ENCODE assay signal across 10 cellular contexts in the genomic region with DNA sequence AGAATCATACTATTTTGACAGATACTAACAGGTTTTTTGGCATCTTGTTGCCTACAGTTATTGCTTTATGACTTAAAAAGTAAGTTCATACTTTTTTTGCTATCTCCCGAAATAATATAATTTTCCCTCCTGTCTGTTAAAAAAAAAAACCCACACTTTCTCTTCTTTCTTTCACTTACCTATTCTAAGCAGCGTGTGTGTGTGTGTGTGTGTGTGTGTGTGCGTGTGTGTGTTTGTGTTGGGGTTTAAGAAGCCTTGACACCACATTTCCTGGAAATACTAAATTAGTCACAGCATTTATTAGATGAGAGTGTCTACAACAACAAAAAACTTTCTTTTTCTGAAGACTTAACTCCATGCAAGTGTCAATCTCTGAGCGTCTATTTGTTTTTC. TPM values are rescaled to one million over a fixed set of nuclear protein-coding genes. Genes with fewer than 3 reads are reported as not detected.
DNase-seq lines count a peak whose midpoint lies in the region; ATAC-seq, FAIRE-seq and TF ChIP-seq lines count a peak whose summit lies in the region.
"Had no signal": no experiment of that assay in that cellular context is flagged by ENCODE, and none has a peak within 500 bp of the region (broad histone marks: within the 10 kb centered on the region; RNA-seq: fewer than 3 reads in every experiment).

No MANE protein-coding gene starts in this region.

- H3K27ac Mint-ChIP-seq in activated naive CD4-positive, alpha-beta T cell treated with anti-CD3 and anti-CD28 coated beads, Interleukin-2, amount 50 U/mL, for 72 hours: peak overlapping the region; percentile 95 to 98

- peak; percentile 4 to 26 for ATAC-seq in activated naive CD4-positive, alpha-beta T cell treated with anti-CD3 and anti-CD28 coated beads, Interleukin-2, amount 50 U/mL, for 72 hours
- no peak for ATAC-seq in HG03378 (IDR thresholded peaks at IDR 0.05; ENCODE audit: unreplicated experiment)

- TF ChIP-seq CTCF in GM13976 (IDR thresholded peaks at IDR 0.05; ENCODE audit: borderline replicate concordance, control extremely low read depth, extremely low read depth, insufficient read depth, missing control alignments): no peak

- no peaks in the 10 kb centered on the region for H3K9me3 ChIP-seq in SJCRH30 (replicated peaks)
- H3K9me3 ChIP-seq: upper lobe of left lung had no signal

- H3K36me3 ChIP-seq in SJCRH30: no peaks in the 10 kb centered on the region; the same call in 1 of the 2 replicates
- H3K36me3 ChIP-seq: upper lobe of left lung had no signal

- DNase-seq in GM13976 (ENCODE audit: low spot score) (peak; percentile 41), SJCRH30 (peak in 1 of 2 experiments; percentile 27), AG08395 (ENCODE audit: low spot score) (no peak), NCI-H446 (lab: John Stamatoyannopoulos, UW) (no peak), H54 (ENCODE audit: insufficient read length, low spot score) (no peak)
- DNase-seq in activated naive CD4-positive, alpha-beta T cell treated with anti-CD3 and anti-CD28 coated beads, Interleukin-2, amount 50 U/mL, for 72 hours (ENCODE audit: low spot score in 2 of 2): no peak
- peak; percentile 39 to 43 for DNase-seq in stimulated activated CD4-positive, alpha-beta T cell treated with anti-CD3 and anti-CD28 coated beads, Interleukin-1b, Interleukin-23, amount 100 ng/mL, for 4 hours (ENCODE audit: low read depth in 2 of 2)
- DNase-seq: NCI-H187 treated with DMSO at 0.1 percent for 48 hours, upper lobe of left lung had no signal

- TF ChIP-seq POLR2A in H54 (IDR thresholded peaks at IDR 0.05; ENCODE audit: low read depth, low read length): no peak

- H3K27me3 ChIP-seq in SJCRH30: no peaks in the 10 kb centered on the region
- H3K27me3 ChIP-seq: upper lobe of left lung had no signal

- H3K27ac ChIP-seq in SJCRH30: peak overlapping the region; percentile 34; the same call in 1 of the 2 replicates
- H3K27ac ChIP-seq: upper lobe of left lung had no signal

- FAIRE-seq in H54 (lab: Jason Lieb, UNC): no peak

- peaks cover 2 to 4% of the 10 kb centered on the region in 2 donors for H3K9me3 Mint-ChIP-seq in activated naive CD4-positive, alpha-beta T cell treated with anti-CD3 and anti-CD28 coated beads, Interleukin-2, amount 50 U/mL, for 72 hours

- peaks cover 21 to 62% of the 10 kb centered on the region in 2 donors for H3K36me3 Mint-ChIP-seq in activated naive CD4-positive, alpha-beta T cell treated with anti-CD3 and anti-CD28 coated beads, Interleukin-2, amount 50 U/mL, for 72 hours

- no peak overlapping the region for H3K4me3 ChIP-seq in SJCRH30
- H3K4me3 ChIP-seq: upper lobe of left lung had no signal

- in situ Hi-C loops in GM13976 (cut with MboI; ENCODE audit: low sequenced_read_pairs, unreplicated experiment): no loop called here

- H3K4me1 ChIP-seq in SJCRH30: peaks cover 25% of the 10 kb centered on the region

RNA-seq across cellular contexts. Expression of a gene that starts 12.4 kb away (rescaled TPM):
- 43.1 and 45.3 TPM in 2 replicates for total RNA-seq in SJCRH30 (2014; rRNA removed; shearing (Covaris generic))
- total RNA-seq in activated naive CD4-positive, alpha-beta T cell treated with anti-CD3 and anti-CD28 coated beads, Interleukin-2, amount 50 U/mL, for 72 hours: 100 to 1,000 TPM; 110 to 146 TPM

Comparison
In these comparisons a context has a peak if more than half of its experiments do, and no peak if none do; other contexts are left out.
1. DNase-seq: peak in GM13976 (single experiment) and stimulated activated CD4-positive, alpha-beta T cell treated with anti-CD3 and anti-CD28 coated beads, Interleukin-1b, Interleukin-23, amount 100 ng/mL, for 4 hours (2 of 2); none in activated naive CD4-positive, alpha-beta T cell treated with anti-CD3 and anti-CD28 coated beads, Interleukin-2, amount 50 U/mL, for 72 hours (0 of 2), AG08395 (single experiment), NCI-H446 (0 of 2) and H54 (single experiment).